Comparison of ENCODE assay signal across 13 cellular contexts in the genomic region with DNA sequence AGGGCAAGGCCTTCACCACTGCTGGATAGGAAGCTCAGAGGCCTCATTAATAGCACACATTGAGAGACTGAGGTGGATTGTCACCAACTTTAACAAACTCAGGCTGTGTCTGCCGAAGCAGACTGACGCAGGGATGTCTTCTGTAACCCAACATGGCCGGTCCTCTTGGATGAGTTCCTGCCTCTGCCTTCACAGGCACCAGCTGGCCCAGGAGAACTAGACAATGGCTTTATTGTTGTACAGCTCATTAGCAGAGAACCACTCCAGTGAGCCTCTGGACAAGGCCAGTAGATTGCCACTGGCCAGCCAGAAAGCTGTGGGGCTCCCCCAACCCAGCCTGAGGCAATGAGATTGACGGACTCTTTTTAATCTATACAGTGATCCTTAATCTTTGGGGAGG. TPM values are rescaled to one million over a fixed set of nuclear protein-coding genes. Genes with fewer than 3 reads are reported as not detected.
DNase-seq lines count a peak whose midpoint lies in the region; ATAC-seq and TF ChIP-seq lines count a peak whose summit lies in the region.
"Had no signal": no experiment of that assay in that cellular context is flagged by ENCODE, and none has a peak within 500 bp of the region (broad histone marks: within the 10 kb centered on the region; RNA-seq: fewer than 3 reads in every experiment).

No MANE protein-coding gene starts in this region.

- POLR2A ChIA-PET in CD4-positive, alpha-beta memory T cell (lab: Charles Lee; ENCODE audit: partially characterized antibody): interaction anchor here (2.3 kb wide), 1 partner anchor 28 kb away, joined by 22 read pairs; a partner anchor contains a TSS

- CTCF ChIA-PET in CD4-positive, alpha-beta memory T cell (lab: Charles Lee; ENCODE audit: partially characterized antibody): interaction anchor here (1.2 to 2.0 kb wide), 3 partner anchors 27 to 210 kb away, joined by 3 to 9 read pairs (median 7); no protein-coding TSS in a partner anchor

- H3K27ac ChIP-seq in CD4-positive, alpha-beta memory T cell (ENCODE audit: low read depth, low read length): no peak overlapping the region
- peak overlapping the region; percentile 9 to 89 (median 79) for H3K27ac ChIP-seq in heart right ventricle

- no peak for DNase-seq in CD4-positive, alpha-beta memory T cell
- DNase-seq in T-helper 17 cell: no peak
- DNase-seq in heart right ventricle: peak; percentile 24 to 60
- DNase-seq in retina: peak; percentile 80
- no peak for DNase-seq in SIG-M5 (lab: John Stamatoyannopoulos, UW)
- DNase-seq in Kasumi-1 (lab: John Stamatoyannopoulos, UW): no peak
- DNase-seq in NCI-H345 (lab: John Stamatoyannopoulos, UW): no peak
- DNase-seq: activated CD4-positive, alpha-beta T cell treated with anti-CD3 and anti-CD28 coated beads for 4 hours; NCI-H2029 treated with DMSO at 0.1 percent for 48 hours; RPMI8226 had no signal

- no peak for TF ChIP-seq CTCF in heart right ventricle (IDR thresholded peaks at IDR 0.05)

- peaks cover 7 to 20% of the 10 kb centered on the region in 2 donors for H3K36me3 Mint-ChIP-seq in CD4-positive, alpha-beta memory T cell
- H3K36me3 Mint-ChIP-seq in T-helper 17 cell (ENCODE audit: low read depth): peaks cover 3% of the 10 kb centered on the region

- no peaks in the 10 kb centered on the region for H3K9me3 Mint-ChIP-seq in CD4-positive, alpha-beta memory T cell

- peaks cover 35% of the 10 kb centered on the region for H3K4me1 ChIP-seq in CD4-positive, alpha-beta memory T cell (ENCODE audit: insufficient read depth, low read length)
- peaks cover 12 to 58% (median 49%) of the 10 kb centered on the region in 9 donors for H3K4me1 ChIP-seq in heart right ventricle

- intact Hi-C loops in CD4-positive, alpha-beta memory T cell (cut with micrococcal nuclease): no loop called here
- intact Hi-C loops in heart right ventricle (cut with DNase I): no loop called here

- ATAC-seq in T-helper 17 cell: no peak
- peak; percentile 23 to 76 (median 51) for ATAC-seq in heart right ventricle
- no peak for ATAC-seq in GM18867 (IDR thresholded peaks at IDR 0.05; ENCODE audit: unreplicated experiment)

- H3K36me3 ChIP-seq in CD4-positive, alpha-beta memory T cell (ENCODE audit: insufficient read depth, low read length): peaks cover 5% of the 10 kb centered on the region
- peaks cover 0 to 35% (median 9%) of the 10 kb centered on the region in 9 donors for H3K36me3 ChIP-seq in heart right ventricle

- H3K27ac Mint-ChIP-seq in CD4-positive, alpha-beta memory T cell: peak overlapping the region; percentile 76 to 99 (median 94)
- peak overlapping the region; percentile 88 for H3K27ac Mint-ChIP-seq in T-helper 17 cell

- peak overlapping the region in 7 of 8 donors; percentile 86 to 92 (median 89) for H3K4me3 Mint-ChIP-seq in CD4-positive, alpha-beta memory T cell
- H3K4me3 Mint-ChIP-seq in T-helper 17 cell: peak overlapping the region; percentile 93

- H3K4me1 Mint-ChIP-seq in CD4-positive, alpha-beta memory T cell: peaks cover 16 to 46% (median 34%) of the 10 kb centered on the region in 4 donors
- H3K4me1 Mint-ChIP-seq in T-helper 17 cell: peaks cover 35% of the 10 kb centered on the region

- H3K4me3 ChIP-seq in CD4-positive, alpha-beta memory T cell (ENCODE audit: low read length in 2 of 2): no peak overlapping the region
- peak overlapping the region in 3 of 10 donors; percentile 23 to 39 (median 27) for H3K4me3 ChIP-seq in heart right ventricle

- 46 to 48% methylated on average over 4 of the region's 4 CpGs for WGBS in heart right ventricle, 2 donors

- no peaks in the 10 kb centered on the region for H3K27me3 Mint-ChIP-seq in CD4-positive, alpha-beta memory T cell
- no peaks in the 10 kb centered on the region for H3K27me3 Mint-ChIP-seq in T-helper 17 cell

- no peaks in the 10 kb centered on the region for H3K9me3 ChIP-seq in CD4-positive, alpha-beta memory T cell (ENCODE audit: control insufficient read depth in 1 of 2, low read length in 2 of 2)
- no peaks in the 10 kb centered on the region for H3K9me3 ChIP-seq in T-helper 17 cell (ENCODE audit: control insufficient read depth, low read length, poor library complexity, severe bottlenecking)
- H3K9me3 ChIP-seq in heart right ventricle: no peaks in the 10 kb centered on the region

- no peaks in the 10 kb centered on the region for H3K27me3 ChIP-seq in CD4-positive, alpha-beta memory T cell (ENCODE audit: insufficient read depth, low read length)
- H3K27me3 ChIP-seq in heart right ventricle: no peaks in the 10 kb centered on the region

RNA-seq across cellular contexts. Expression of a gene that starts 9.4 kb away (rescaled TPM):
- not detected for total RNA-seq in CD4-positive, alpha-beta memory T cell
- under 1 TPM in 1 of 2 donors, not detected in 1; 0.19 TPM for polyA plus RNA-seq in CD4-positive, alpha-beta memory T cell
- total RNA-seq in T-helper 17 cell (not detected), heart right ventricle (under 1 TPM in 1 of 10 donors, not detected in 9; 0.29 TPM)
- polyA plus RNA-seq in heart right ventricle: under 1 TPM in 1 of 2 donors, not detected in 1; 0.04 TPM
- total RNA-seq: epithelial cell of proximal tubule, pulmonary artery endothelial cell had no signal

RNA-seq across cellular contexts. Expression of a gene that starts 28.2 kb away (rescaled TPM):
- 10 to 100 TPM; 54.5 to 56.9 TPM for total RNA-seq in CD4-positive, alpha-beta memory T cell
- polyA plus RNA-seq in CD4-positive, alpha-beta memory T cell: 10 to 100 TPM; 67.7 to 83.9 TPM
- 10 to 100 TPM; 44.2 to 49.5 TPM for total RNA-seq in T-helper 17 cell
- 100 to 1,000 TPM in 3 of 10 donors, 10 to 100 TPM in 7; 70.1 to 128 (median 81.9) TPM for total RNA-seq in heart right ventricle
- polyA plus RNA-seq in heart right ventricle: 10 to 100 TPM; 17.3 to 18.6 TPM

RNA-seq across cellular contexts. Expression of a gene that starts 46.5 kb away (rescaled TPM):
- total RNA-seq in CD4-positive, alpha-beta memory T cell: not detected
- polyA plus RNA-seq in CD4-positive, alpha-beta memory T cell: not detected
- under 1 TPM; 0.07 to 0.13 TPM for total RNA-seq in T-helper 17 cell
- total RNA-seq in heart right ventricle: 10 to 100 TPM in 1 of 10 donors, 1 to 10 TPM in 9; 4.8 to 10.3 (median 6.1) TPM
- polyA plus RNA-seq in heart right ventricle: 1 to 10 TPM; 4.1 to 5.6 TPM

RNA-seq across cellular contexts. Expression of a gene that starts 49.7 kb away (rescaled TPM):
- total RNA-seq in CD4-positive, alpha-beta memory T cell: 1 to 10 TPM; 2.9 to 3.4 TPM
- polyA plus RNA-seq in CD4-positive, alpha-beta memory T cell: 1 to 10 TPM; 3.7 to 4.4 TPM
- total RNA-seq in T-helper 17 cell (1 to 10 TPM; 1.9 to 2.5 TPM), heart right ventricle (10 to 100 TPM; 39.9 to 73.8 (median 58.2) TPM)
- 10 to 100 TPM; 11.0 to 13.8 TPM for polyA plus RNA-seq in heart right ventricle

Comparison
In these comparisons a context has a peak if more than half of its experiments do, and no peak if none do; other contexts are left out.
1. DNase-seq: peak in heart right ventricle (2 of 2) and retina (single experiment); none in CD4-positive, alpha-beta memory T cell (0 of 5), T-helper 17 cell (0 of 3), SIG-M5 (single experiment), Kasumi-1 (0 of 2) and NCI-H345 (single experiment).
2. ATAC-seq: peak in heart right ventricle (8 of 8); none in T-helper 17 cell (single experiment) and GM18867 (single experiment).
3. RNA of a gene that starts 46.5 kb away (total RNA-seq): 4.8 to 10.3 TPM in heart right ventricle; 0.07 to 0.13 TPM in T-helper 17 cell and not detected in CD4-positive, alpha-beta memory T cell; every median in the first group is over 4 times any median in the second.